ENCODE assay signal across 7 cellular contexts in the genomic region with DNA sequence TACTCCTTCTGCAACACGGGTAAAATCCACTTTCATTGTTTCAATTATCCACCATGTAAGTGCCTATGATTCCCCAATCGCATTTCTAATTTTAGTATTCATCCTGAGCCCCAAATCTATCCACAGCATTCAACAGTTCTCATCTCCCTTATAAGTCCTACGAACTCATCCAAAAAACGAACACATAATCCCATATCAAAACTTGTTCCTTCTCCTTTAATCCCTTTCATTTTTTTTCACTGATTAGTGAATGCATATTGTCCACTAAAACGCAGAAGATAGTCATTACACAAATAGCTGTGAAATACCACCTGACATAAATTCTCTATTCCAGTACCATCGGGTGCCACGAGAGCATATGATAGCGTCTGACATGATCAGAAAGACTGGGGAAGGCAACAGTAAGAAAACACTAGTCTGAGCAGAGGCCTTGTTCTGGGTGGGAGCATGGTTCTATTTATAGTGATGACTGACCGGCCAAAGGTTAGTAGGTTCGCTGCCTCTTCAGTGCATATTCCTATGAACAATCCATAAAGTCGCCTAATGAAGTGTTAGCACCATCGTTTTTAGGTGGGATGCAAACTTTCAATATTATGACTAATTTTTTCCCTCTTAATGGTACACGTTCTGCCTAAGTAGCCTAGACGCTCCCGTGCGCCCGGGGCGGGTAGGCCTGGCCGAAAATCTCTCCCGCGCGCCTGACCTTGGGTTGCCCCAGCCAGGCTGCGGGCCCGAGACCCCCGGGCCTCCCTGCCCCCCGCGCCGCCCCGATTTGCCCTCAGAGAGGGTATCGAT. TPM values are rescaled to one million over a fixed set of nuclear protein-coding genes. Genes with fewer than 3 reads are reported as not detected.
DNase-seq lines count a peak whose midpoint lies in the region; ATAC-seq and TF ChIP-seq lines count a peak whose summit lies in the region.

No MANE protein-coding gene starts in this region.

- H3K36me3 ChIP-seq in esophagus muscularis mucosa, result peaks cover 2 to 12% (median 6%) of the 10 kb centered on the region in 4 donors
- peaks cover 9% of the 10 kb centered on the region for H3K36me3 ChIP-seq in upper lobe of right lung

- no peaks in the 10 kb centered on the region for H3K27me3 Mint-ChIP-seq in activated CD8-positive, alpha-beta T cell treated with anti-CD3 and anti-CD28 coated beads, Interleukin-2, amount 10 ng/mL, durations not matched to agents 7 days and 5 days (ENCODE audit: low read depth)
- H3K27me3 Mint-ChIP-seq in naive thymus-derived CD8-positive, alpha-beta T cell, result peaks cover 0 to 1% (median 0%) of the 10 kb centered on the region in 5 donors

- no peak for TF ChIP-seq POLR2A in esophagus muscularis mucosa (IDR thresholded peaks at IDR 0.05; ENCODE audit: low read depth)

- DNase-seq in GM04504 (ENCODE audit: low read depth) (peak; percentile 7), LNCaP clone FGC (ENCODE audit: low read depth) (no peak), esophagus muscularis mucosa (ENCODE audit: extremely low spot score) (no peak), upper lobe of right lung (peak; percentile 72)
- DNase-seq in activated CD8-positive, alpha-beta T cell treated with anti-CD3 and anti-CD28 coated beads, Interleukin-2, amount 10 ng/mL, durations not matched to agents 7 days and 5 days, result peak; percentile 37
- peak in 3 of 10 donors; percentile 4 to 34 (median 25) for DNase-seq in naive thymus-derived CD8-positive, alpha-beta T cell

- H3K27ac ChIP-seq in esophagus muscularis mucosa (replicated peaks in 1 of 4) (peak overlapping the region; percentile 95 to 99 (median 97)), upper lobe of right lung (peak overlapping the region; percentile 99)

- peak overlapping the region; percentile 100 for H3K27ac Mint-ChIP-seq in activated CD8-positive, alpha-beta T cell treated with anti-CD3 and anti-CD28 coated beads, Interleukin-2, amount 10 ng/mL, durations not matched to agents 7 days and 5 days
- H3K27ac Mint-ChIP-seq in naive thymus-derived CD8-positive, alpha-beta T cell, result peak overlapping the region; percentile 98 to 100 (median 100)

- intact Hi-C loops in esophagus muscularis mucosa (cut with DNase I), result no loop called here
- intact Hi-C loops in upper lobe of right lung (cut with DNase I), result no loop called here

- peaks cover 27% of the 10 kb centered on the region for H3K36me3 Mint-ChIP-seq in activated CD8-positive, alpha-beta T cell treated with anti-CD3 and anti-CD28 coated beads, Interleukin-2, amount 10 ng/mL, durations not matched to agents 7 days and 5 days (ENCODE audit: low read depth)
- peaks cover 0 to 31% (median 0%) of the 10 kb centered on the region in 3 donors for H3K36me3 Mint-ChIP-seq in naive thymus-derived CD8-positive, alpha-beta T cell

- WGBS in esophagus muscularis mucosa, result 7% methylated on average over 13 of the region's 30 CpGs

- H3K4me1 Mint-ChIP-seq in activated CD8-positive, alpha-beta T cell treated with anti-CD3 and anti-CD28 coated beads, Interleukin-2, amount 10 ng/mL, durations not matched to agents 7 days and 5 days (ENCODE audit: low read depth), result peaks cover 30% of the 10 kb centered on the region
- H3K4me1 Mint-ChIP-seq in naive thymus-derived CD8-positive, alpha-beta T cell, result peaks cover 17 to 64% (median 57%) of the 10 kb centered on the region in 4 donors

- H3K4me1 ChIP-seq in esophagus muscularis mucosa, result peaks cover 55 to 65% (median 61%) of the 10 kb centered on the region in 4 donors
- H3K4me1 ChIP-seq in upper lobe of right lung, result peaks cover 32% of the 10 kb centered on the region

- no peaks in the 10 kb centered on the region for H3K9me3 ChIP-seq in esophagus muscularis mucosa
- H3K9me3 ChIP-seq in upper lobe of right lung, result no peaks in the 10 kb centered on the region

- H3K9me3 Mint-ChIP-seq in activated CD8-positive, alpha-beta T cell treated with anti-CD3 and anti-CD28 coated beads, Interleukin-2, amount 10 ng/mL, durations not matched to agents 7 days and 5 days (ENCODE audit: insufficient read depth), result no peaks in the 10 kb centered on the region
- no peaks in the 10 kb centered on the region for H3K9me3 Mint-ChIP-seq in naive thymus-derived CD8-positive, alpha-beta T cell

- TF ChIP-seq EP300 in esophagus muscularis mucosa (IDR thresholded peaks at IDR 0.05), result no peak

- peak; percentile 9 for ATAC-seq in GM21619 (IDR thresholded peaks at IDR 0.05; ENCODE audit: unreplicated experiment)
- peak; percentile 15 for ATAC-seq in activated CD8-positive, alpha-beta T cell treated with anti-CD3 and anti-CD28 coated beads, Interleukin-2, amount 10 ng/mL, durations not matched to agents 7 days and 5 days
- ATAC-seq in naive thymus-derived CD8-positive, alpha-beta T cell, result peak in 1 of 2 donors; percentile 2
- ATAC-seq in upper lobe of right lung, result peak; percentile 0

- TF ChIP-seq CTCF in LNCaP clone FGC (IDR thresholded peaks at IDR 0.05; ENCODE audit: control insufficient read depth, extremely low read depth, insufficient read depth) (no peak), esophagus muscularis mucosa (IDR thresholded peaks at IDR 0.05) (no peak), upper lobe of right lung (IDR thresholded peaks at IDR 0.05) (no peak)

- POLR2A ChIA-PET in activated CD8-positive, alpha-beta T cell treated with anti-CD3 and anti-CD28 coated beads, Interleukin-2, amount 10 ng/mL, durations not matched to agents 7 days and 5 days (lab: Charles Lee), result interaction anchor here (0.6 to 2.0 kb wide), 9 partner anchors 12 to 172 kb away, joined by 3 to 14 read pairs (median 5); a partner anchor contains a TSS
- POLR2A ChIA-PET in naive thymus-derived CD8-positive, alpha-beta T cell (lab: Charles Lee), result interaction anchor here (0.6 to 2.6 kb wide), 6 partner anchors 10 to 172 kb away, joined by 4 to 38 read pairs (median 4); a partner anchor contains a TSS

- peak overlapping the region; percentile 79 for H3K4me3 ChIP-seq in LNCaP clone FGC (ENCODE audit: low read depth, low read length)
- peak overlapping the region; percentile 77 to 97 (median 81) for H3K4me3 ChIP-seq in esophagus muscularis mucosa
- peak overlapping the region; percentile 78 for H3K4me3 ChIP-seq in upper lobe of right lung

- H3K27me3 ChIP-seq in esophagus muscularis mucosa (no peaks in the 10 kb centered on the region), upper lobe of right lung (no peaks in the 10 kb centered on the region)

- CTCF ChIA-PET in activated CD8-positive, alpha-beta T cell treated with anti-CD3 and anti-CD28 coated beads, Interleukin-2, amount 10 ng/mL, durations not matched to agents 7 days and 5 days (lab: Charles Lee), result interaction anchor here (0.8 to 2.4 kb wide), 7 partner anchors 10 to 160 kb away, joined by 3 to 11 read pairs (median 4); no protein-coding TSS in a partner anchor

- peak overlapping the region; percentile 99 for H3K4me3 Mint-ChIP-seq in activated CD8-positive, alpha-beta T cell treated with anti-CD3 and anti-CD28 coated beads, Interleukin-2, amount 10 ng/mL, durations not matched to agents 7 days and 5 days
- peak overlapping the region; percentile 93 to 100 (median 100) for H3K4me3 Mint-ChIP-seq in naive thymus-derived CD8-positive, alpha-beta T cell

RNA-seq across cellular contexts. Expression of a gene that starts 0.6 kb away (rescaled TPM):
- total RNA-seq in activated CD8-positive, alpha-beta T cell treated with anti-CD3 and anti-CD28 coated beads, Interleukin-2, amount 10 ng/mL, durations not matched to agents 7 days and 5 days, result 100 to 1,000 TPM; 148 to 150 TPM
- total RNA-seq in esophagus muscularis mucosa, result 100 to 1,000 TPM; 105 to 213 (median 136) TPM
- 10 to 100 TPM; 63.3 to 68.3 TPM for total RNA-seq in naive thymus-derived CD8-positive, alpha-beta T cell
- polyA plus RNA-seq in naive thymus-derived CD8-positive, alpha-beta T cell, result 100 to 1,000 TPM; 328 to 439 (median 390) TPM
- total RNA-seq in upper lobe of right lung, result 76.7 TPM

RNA-seq across cellular contexts. Expression of a gene that starts 0.7 kb away (rescaled TPM):
- total RNA-seq in activated CD8-positive, alpha-beta T cell treated with anti-CD3 and anti-CD28 coated beads, Interleukin-2, amount 10 ng/mL, durations not matched to agents 7 days and 5 days, result 10 to 100 TPM; 21.3 to 26.9 TPM
- total RNA-seq in esophagus muscularis mucosa (10 to 100 TPM; 17.6 to 23.7 (median 19.6) TPM), upper lobe of right lung (27.8 TPM)
- 10 to 100 TPM; 34.2 to 34.5 TPM for total RNA-seq in naive thymus-derived CD8-positive, alpha-beta T cell
- polyA plus RNA-seq in naive thymus-derived CD8-positive, alpha-beta T cell, result 10 to 100 TPM; 16.8 to 18.4 (median 16.8) TPM

Comparison
In these comparisons a context has a peak if more than half of its experiments do, and no peak if none do; other contexts are left out.
1. DNase-seq: peak in GM04504 (single experiment), activated CD8-positive, alpha-beta T cell treated with anti-CD3 and anti-CD28 coated beads, Interleukin-2, amount 10 ng/mL, durations not matched to agents 7 days and 5 days (single experiment) and upper lobe of right lung (single experiment); none in LNCaP clone FGC (single experiment) and esophagus muscularis mucosa (single experiment).
2. Peak in every context shown above with its lines, with median percentiles within 50 percentile points of each other: H3K4me3 ChIP-seq.